ENCODE assay signal across 20 cellular contexts in genomic region chr14:104892517-104893434, GRCh38. TPM values are rescaled to one million over a fixed set of nuclear protein-coding genes. Genes with fewer than 3 reads are reported as not detected.
DNase-seq lines count a peak whose midpoint lies in the region; ATAC-seq, FAIRE-seq and TF ChIP-seq lines count a peak whose summit lies in the region.
"Had no signal": no experiment of that assay in that cellular context is flagged by ENCODE, and none has a peak within 500 bp of the region (broad histone marks: within the 10 kb centered on the region; RNA-seq: fewer than 3 reads in every experiment).

No MANE protein-coding gene starts in this region.

- H3K27me3 ChIP-seq in breast epithelium = no peaks in the 10 kb centered on the region
- no peaks in the 10 kb centered on the region for H3K27me3 ChIP-seq in mammary epithelial cell (ENCODE audit: insufficient read depth, low read length)
- H3K27me3 ChIP-seq in stomach = no peaks in the 10 kb centered on the region

- H3K4me2 ChIP-seq in mammary epithelial cell (ENCODE audit: insufficient read depth, low read depth, low read length) = no peak overlapping the region

- no peaks in the 10 kb centered on the region for H3K36me3 ChIP-seq in breast epithelium
- peaks cover 5% of the 10 kb centered on the region for H3K36me3 ChIP-seq in mammary epithelial cell (ENCODE audit: insufficient read depth, low read length)
- no peaks in the 10 kb centered on the region for H3K36me3 ChIP-seq in kidney (ENCODE audit: control insufficient read depth in 1 of 2, insufficient read depth in 2 of 2, low read length in 2 of 2)
- peaks cover 3 to 33% (median 25%) of the 10 kb centered on the region in 4 donors for H3K36me3 ChIP-seq in stomach

- dilution Hi-C loops in mammary epithelial cell (cut with HindIII; ENCODE audit: low sequenced_read_pairs) = no loop called here

- no peak for FAIRE-seq in kidney (lab: Jason Lieb, UNC)
- FAIRE-seq: GM12891, H1 had no signal

- peaks cover 10% of the 10 kb centered on the region for H3K79me2 ChIP-seq in mammary epithelial cell (ENCODE audit: insufficient read depth, low read length)

- CTCF ChIA-PET in mammary epithelial cell (lab: Charles Lee; ENCODE audit: low non-redundant PET) = no interaction called here
- CTCF ChIA-PET in RWPE1 (lab: Yijun Ruan, JAX) = interaction anchor here (0.6 kb wide), 1 partner anchor 152 kb away, joined by 3 read pairs; no protein-coding TSS in a partner anchor

- no peak overlapping the region for H2AFZ ChIP-seq in mammary epithelial cell (ENCODE audit: low read depth, low read length)

- peak; percentile 15 to 47 for DNase-seq in breast epithelium (ENCODE audit: low spot score in 2 of 2)
- DNase-seq in mammary epithelial cell = no peak
- DNase-seq in RWPE1 (ENCODE audit: low spot score) = no peak
- peak; percentile 73 for DNase-seq in kidney
- peak; percentile 24 for DNase-seq in stomach
- no peak for DNase-seq in NCI-H146 treated with DMSO at 0.1 percent for 48 hours (lab: John Stamatoyannopoulos, UW; ENCODE audit: unreplicated experiment)
- no peak for DNase-seq in stimulated activated CD4-positive, alpha-beta T cell treated with anti-CD3 and anti-CD28 coated beads, Interleukin-1b, Interleukin-23, amount 100 ng/mL, for 48 hours
- DNase-seq: ACHN; activated CD4-positive, alpha-beta T cell treated with anti-CD3 and anti-CD28 coated beads for 4 hours; activated CD8-positive, alpha-beta memory T cell treated with anti-CD3 and anti-CD28 coated beads, Interleukin-2, amount 50 U/mL, for 48 hours; COR-L47; hippocampal formation; NCI-H1694; NCI-H446 treated with DMSO at 0.1 percent for 48 hours had no signal

- H3K27ac ChIP-seq in breast epithelium (no peak overlapping the region), mammary epithelial cell (ENCODE audit: insufficient read depth, low read depth, low read length) (no peak overlapping the region), RWPE1 (peak overlapping the region; percentile 55), kidney (ENCODE audit: low read depth in 2 of 2, low read length in 2 of 2) (no peak overlapping the region), stomach (no peak overlapping the region)

- no peak for ATAC-seq in HG02870 (IDR thresholded peaks at IDR 0.05; ENCODE audit: unreplicated experiment)
- ATAC-seq: stimulated activated naive CD8-positive, alpha-beta T cell treated with anti-CD3 and anti-CD28 coated beads, Interleukin-15, amount 100 ng/mL, for 72 hours had no signal

- H3K9ac ChIP-seq in mammary epithelial cell (ENCODE audit: insufficient read depth, low read length) (no peak overlapping the region), kidney (ENCODE audit: low read length in 2 of 2) (no peak overlapping the region)

- TF ChIP-seq EP300 in stomach (IDR thresholded peaks at IDR 0.05) = no peak

- H3K4me1 ChIP-seq in breast epithelium = no peaks in the 10 kb centered on the region
- peaks cover 11% of the 10 kb centered on the region for H3K4me1 ChIP-seq in mammary epithelial cell (ENCODE audit: insufficient read depth, low read length)
- H3K4me1 ChIP-seq in kidney (ENCODE audit: control insufficient read depth in 1 of 2, insufficient read depth in 1 of 2, low read depth in 1 of 2, low read length in 2 of 2) = peaks cover 6 to 18% of the 10 kb centered on the region in 2 donors
- peaks cover 22 to 31% (median 28%) of the 10 kb centered on the region in 4 donors for H3K4me1 ChIP-seq in stomach

- H3K9me3 ChIP-seq in breast epithelium = no peaks in the 10 kb centered on the region
- no peaks in the 10 kb centered on the region for H3K9me3 ChIP-seq in mammary epithelial cell (replicated peaks; ENCODE audit: insufficient read depth, low read length)
- H3K9me3 ChIP-seq in kidney (ENCODE audit: control insufficient read depth in 1 of 2, low read length in 2 of 2) = no peaks in the 10 kb centered on the region
- H3K9me3 ChIP-seq in stomach = no peaks in the 10 kb centered on the region

- POLR2A ChIA-PET in RWPE1 (lab: Yijun Ruan, JAX; ENCODE audit: low non-redundant PET) = interaction anchor here (0.6 kb wide), 1 partner anchor 45 kb away, joined by 3 read pairs; no protein-coding TSS in a partner anchor

- no peak for TF ChIP-seq CTCF in breast epithelium (IDR thresholded peaks at IDR 0.05)
- TF ChIP-seq CTCF in mammary epithelial cell (conservative IDR thresholded peaks at IDR 0.05 in 1 of 2, IDR thresholded peaks at IDR 0.05 in 1 of 2; ENCODE audit: extremely low read depth in 1 of 2, insufficient read depth in 1 of 2, low read depth in 1 of 2, low read length in 2 of 2) = no peak
- TF ChIP-seq CTCF in RWPE1 (conservative IDR thresholded peaks at IDR 0.05; ENCODE audit: low read depth) = no peak
- TF ChIP-seq CTCF in kidney (IDR thresholded peaks at IDR 0.05; ENCODE audit: borderline replicate concordance, extremely low read depth, insufficient read depth) = no peak
- TF ChIP-seq CTCF in stomach (IDR thresholded peaks at IDR 0.05) = no peak

- WGBS in mammary epithelial cell (ENCODE audit: low coverage, missing lambda C conversion rate) = 86% methylated on average over 10 of the region's 31 CpGs
- 73 to 79% (median 78%) methylated on average over 15 to 31 of the region's 31 CpGs for WGBS in stomach, 5 donors

- H3K4me3 ChIP-seq in breast epithelium (no peak overlapping the region), mammary epithelial cell (replicated peaks in 1 of 3; ENCODE audit: insufficient read depth in 1 of 3, low read depth in 2 of 3, low read length in 3 of 3) (no peak overlapping the region), kidney (ENCODE audit: low read length in 2 of 2) (no peak overlapping the region), stomach (no peak overlapping the region)

- in situ Hi-C loops in mammary epithelial cell (cut with MboI; ENCODE audit: low sequenced_read_pairs in 2 of 2) = no loop called here

- TF ChIP-seq POLR2A in breast epithelium (IDR thresholded peaks at IDR 0.05) (no peak), stomach (IDR thresholded peaks at IDR 0.05) (no peak)

- intact Hi-C loops in breast epithelium (cut with DNase I; ENCODE audit: low total_unique reads) = loop anchor here (2.0 kb wide), 1 partner anchor 444 kb away; no protein-coding TSS in a partner anchor
- intact Hi-C loops in mammary epithelial cell (cut with micrococcal nuclease) = no loop called here
- intact Hi-C loops in kidney (cut with DNase I) = no loop called here
- intact Hi-C loops in stomach (cut with DNase I; ENCODE audit: low total_unique reads) = loop anchor here (10.0 kb wide), 1 partner anchor 152 kb away; no protein-coding TSS in a partner anchor

- BruUV-seq in mammary epithelial cell (replicated peaks; lab: Mats Ljungman, UMichigan) = no TSS peak

- no peaks in the 10 kb centered on the region for H4K20me1 ChIP-seq in mammary epithelial cell (ENCODE audit: insufficient read depth, low read length)

RNA-seq across cellular contexts. Expression of gene CEP170B, which starts 27.7 kb away (rescaled TPM):
- total RNA-seq in breast epithelium = 10 to 100 TPM; 10.1 to 14.8 (median 13.8) TPM
- total RNA-seq in mammary epithelial cell = 10 to 100 TPM; 61.3 to 91.4 TPM
- polyA plus RNA-seq in mammary epithelial cell = 23.1 TPM
- polyA minus RNA-seq in mammary epithelial cell = 12.0 TPM
- 42.4 TPM for total RNA-seq in kidney
- 8.1 TPM for polyA plus RNA-seq in kidney (ENCODE audit: insufficient read depth, low read depth, low replicate concordance)
- total RNA-seq in stomach = 100 to 1,000 TPM in 1 of 5 donors, 10 to 100 TPM in 4; 12.7 to 483 (median 46.1) TPM
- 10 to 100 TPM in 2 of 3 donors, 1 to 10 TPM in 1; 9.6 to 15.4 (median 13.2) TPM for polyA plus RNA-seq in stomach

RNA-seq across cellular contexts. Expression of gene PLD4, which starts 31.9 kb away (rescaled TPM):
- 1 to 10 TPM in 1 of 3 donors, under 1 TPM in 1, not detected in 1; 0.33 to 4.0 TPM for total RNA-seq in breast epithelium
- under 1 TPM in 1 of 2 donors, not detected in 1; 0.09 TPM for total RNA-seq in mammary epithelial cell
- 0.01 TPM for polyA plus RNA-seq in mammary epithelial cell
- not detected for polyA minus RNA-seq in mammary epithelial cell
- 3.2 TPM for total RNA-seq in kidney
- not detected for polyA plus RNA-seq in kidney (ENCODE audit: insufficient read depth, low read depth, low replicate concordance)
- total RNA-seq in stomach = 1 to 10 TPM in 1 of 5 donors, under 1 TPM in 1, not detected in 3; 0.14 to 2.6 TPM
- polyA plus RNA-seq in stomach = 1 to 10 TPM in 1 of 3 donors, under 1 TPM in 1, not detected in 1; 0.70 to 1.7 TPM
- total RNA-seq: G401, H1 had no signal
- polyA plus RNA-seq: fibroblast of lung had no signal

Comparison
In these comparisons a context has a peak if more than half of its experiments do, and no peak if none do; other contexts are left out.
1. DNase-seq: peak in breast epithelium (2 of 2), kidney (single experiment) and stomach (single experiment); none in mammary epithelial cell (single experiment), RWPE1 (single experiment), NCI-H146 treated with DMSO at 0.1 percent for 48 hours (single experiment) and stimulated activated CD4-positive, alpha-beta T cell treated with anti-CD3 and anti-CD28 coated beads, Interleukin-1b, Interleukin-23, amount 100 ng/mL, for 48 hours (single experiment).
2. intact Hi-C loops: an anchor here in breast epithelium (2.0 kb wide) and stomach (10.0 kb wide); none called in mammary epithelial cell and kidney.